In the genomic region with DNA sequence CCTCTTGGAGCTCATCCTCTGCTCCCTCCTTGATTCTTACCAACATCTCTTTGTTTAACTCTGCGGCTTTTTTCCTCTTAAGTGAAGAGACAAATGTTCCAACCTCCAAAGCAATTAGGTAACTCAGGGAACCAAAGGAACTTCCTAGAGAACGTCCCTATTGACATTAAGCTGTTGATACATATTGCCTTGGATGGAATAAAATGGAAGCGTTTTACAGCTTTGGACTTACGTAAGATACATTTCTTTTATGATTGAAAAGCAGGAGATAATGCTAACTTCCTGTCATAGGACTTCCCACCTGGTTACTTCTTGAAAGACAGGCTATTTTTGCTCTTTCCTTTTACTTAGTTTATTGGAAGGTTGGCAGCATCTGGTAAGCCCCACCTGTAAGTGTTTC, we compare ENCODE assay signal across 28 cellular contexts.
A peak's percentile ranks its signal among the peaks of the same experiment; 100 is the strongest.
DNase-seq lines count a peak whose midpoint lies in the region; ATAC-seq, FAIRE-seq and TF ChIP-seq lines count a peak whose summit lies in the region.
"Had no signal": no experiment of that assay in that cellular context is flagged by ENCODE, and none has a peak within 500 bp of the region (broad histone marks: within the 10 kb centered on the region; RNA-seq: fewer than 3 reads in every experiment).

No MANE protein-coding gene starts in this region.

- no peaks in the 10 kb centered on the region for H3K27me3 Mint-ChIP-seq in GM23338 (ENCODE audit: insufficient read depth, low read depth, poor library complexity)

- intact Hi-C loops in mucosa of descending colon (cut with DNase I, micrococcal nuclease) = no loop called here

- H3K18ac ChIP-seq in H1 (ENCODE audit: extremely low read depth, low read length) = no peak overlapping the region

- H3K4me2 ChIP-seq in GM23338 (no peak overlapping the region), H1 (ENCODE audit: insufficient read depth in 1 of 2, low read depth in 2 of 2, low read length in 2 of 2) (no peak overlapping the region)
- H3K4me2 ChIP-seq: BLaER1 had no signal

- H4K91ac ChIP-seq in H1 (replicated peaks; ENCODE audit: insufficient read length, low read length) = no peak overlapping the region

- POLR2A ChIA-PET in H1 (lab: Charles Lee; ENCODE audit: partially characterized antibody) = no interaction called here

- H3K9me3 ChIP-seq in H1 (ENCODE audit: insufficient read depth in 2 of 2, low read depth in 1 of 2, low read length in 1 of 2) = no peaks in the 10 kb centered on the region
- H3K9me3 ChIP-seq in mucosa of descending colon = no peaks in the 10 kb centered on the region
- H3K9me3 ChIP-seq: BE2C, BLaER1 had no signal

- no peak overlapping the region for H4K8ac ChIP-seq in H1 (ENCODE audit: extremely low read depth, insufficient read depth, low read length)

- CTCF ChIA-PET in H1 (lab: Charles Lee; ENCODE audit: partially characterized antibody) = interaction anchor here (1.7 kb wide), 1 partner anchor 30 kb away, joined by 4 read pairs; no protein-coding TSS in a partner anchor

- no peak overlapping the region for H2AK5ac ChIP-seq in H1 (ENCODE audit: low read depth, low read length)

- H3K27ac ChIP-seq in GM23338 (ENCODE audit: low read depth) = no peak overlapping the region
- H3K27ac ChIP-seq in H1 (ENCODE audit: low read depth, low read length) = no peak overlapping the region
- H3K27ac ChIP-seq: BLaER1 had no signal

- H3F3A ChIP-seq in GM23338 (replicated peaks; ENCODE audit: low read depth) = no peaks in the 10 kb centered on the region

- no peak overlapping the region for H2BK12ac ChIP-seq in H1 (ENCODE audit: low read depth, low read length)

- FAIRE-seq in GM19239 (lab: Jason Lieb, UNC) = peak; percentile 62
- no peak for FAIRE-seq in H1 (lab: Jason Lieb, UNC)
- FAIRE-seq: A204.1, GM12878, GM12892, GM18507 had no signal

- H3K79me2 ChIP-seq in GM23338 (replicated peaks; ENCODE audit: insufficient read depth) = no peaks in the 10 kb centered on the region
- H3K79me2 ChIP-seq in H1 (ENCODE audit: control insufficient read depth in 1 of 2, insufficient read depth in 2 of 2, low read length in 2 of 2) = no peaks in the 10 kb centered on the region

- H3K23ac ChIP-seq in H1 (ENCODE audit: insufficient read length) = no peak overlapping the region

- H3K9me2 ChIP-seq in GM23338 (ENCODE audit: insufficient read depth) = no peaks in the 10 kb centered on the region

- no peak overlapping the region for H3K4me3 Mint-ChIP-seq in GM23338
- H3K4me3 Mint-ChIP-seq: CD14-positive monocyte; CD4-positive, alpha-beta memory T cell; CD4-positive, CD25-positive, alpha-beta regulatory T cell; CD8-positive, alpha-beta memory T cell had no signal

- 89% methylated on average over 4 of the region's 4 CpGs; no CpG with 5 or more reads in 1 of the 2 experiments for WGBS in H1 (ENCODE audit: extremely low coverage in 1 of 2, insufficient coverage in 1 of 2, insufficient read length in 1 of 2, insufficient replicate concordance in 2 of 2, low coverage in 1 of 2, low lambda C conversion rate in 2 of 2, missing lambda C conversion rate in 1 of 2), 2 experiments

- no peak overlapping the region for H3K9ac ChIP-seq in H1 (replicated peaks in 1 of 4; ENCODE audit: extremely low read depth in 1 of 4, low read depth in 3 of 4, low read length in 3 of 4)
- H3K9ac ChIP-seq: BLaER1 had no signal

- H4K5ac ChIP-seq in H1 (ENCODE audit: insufficient read length, low read depth, low read length) = no peak overlapping the region

- no peak overlapping the region for H3K14ac ChIP-seq in H1 (ENCODE audit: insufficient read length)

- no peak for TF ChIP-seq RAD21 in H1 (IDR thresholded peaks at IDR 0.05 in 1 of 2, conservative IDR thresholded peaks at IDR 0.05 in 1 of 2; ENCODE audit: low read depth in 2 of 2, low read length in 2 of 2)

- no peak overlapping the region for H2AFZ ChIP-seq in GM23338
- 0 out of 2 replicates have a peak overlapping the region, but pooled peaks have one; percentile 88 for H2AFZ ChIP-seq in H1 (ENCODE audit: low read length)

- ATAC-seq in GM23338 (no peak), mucosa of descending colon (peak; percentile 85), GM21723 (IDR thresholded peaks at IDR 0.05; ENCODE audit: unreplicated experiment) (no peak), HG03097 (IDR thresholded peaks at IDR 0.05; ENCODE audit: low FRiP score, unreplicated experiment) (no peak)
- ATAC-seq: GM12878 had no signal

- H3K4me3 ChIP-seq in GM23338 = no peak overlapping the region
- H3K4me3 ChIP-seq in H1 (ENCODE audit: extremely low read depth in 1 of 4, insufficient read depth in 2 of 4, low read depth in 3 of 4, low read length in 4 of 4) = no peak overlapping the region
- no peak overlapping the region for H3K4me3 ChIP-seq in mucosa of descending colon
- H3K4me3 ChIP-seq: BLaER1, GM12878 had no signal

- no peak overlapping the region for H3K27ac Mint-ChIP-seq in GM23338
- H3K27ac Mint-ChIP-seq: CD14-positive monocyte; CD4-positive, alpha-beta memory T cell; CD4-positive, CD25-positive, alpha-beta regulatory T cell; CD8-positive, alpha-beta memory T cell had no signal

- no peak for TF ChIP-seq EP300 in H1 (IDR thresholded peaks at IDR 0.05; ENCODE audit: borderline replicate concordance in 1 of 2, low read depth in 2 of 2, low read length in 2 of 2)

- no peaks in the 10 kb centered on the region for H3K79me1 ChIP-seq in H1 (ENCODE audit: low read depth, low read length)

- H2BK120ac ChIP-seq in H1 (replicated peaks; ENCODE audit: low read depth, low read length) = no peak overlapping the region

- H3K36me3 ChIP-seq in GM23338 (ENCODE audit: insufficient read depth) (no peaks in the 10 kb centered on the region), H1 (ENCODE audit: control insufficient read depth in 2 of 4, insufficient read depth in 4 of 4, low read length in 3 of 4) (no peaks in the 10 kb centered on the region; a peak in 1 of 8 replicates), mucosa of descending colon (ENCODE audit: low read depth) (no peaks in the 10 kb centered on the region)
- H3K36me3 ChIP-seq: BE2C, BLaER1 had no signal

- H3K9me3 Mint-ChIP-seq in GM23338 = no peaks in the 10 kb centered on the region
- H3K9me3 Mint-ChIP-seq: CD14-positive monocyte; CD4-positive, alpha-beta memory T cell; CD8-positive, alpha-beta memory T cell had no signal

- no peaks in the 10 kb centered on the region for H3K23me2 ChIP-seq in H1 (ENCODE audit: low read depth, low read length)

- no peak overlapping the region for H2BK5ac ChIP-seq in H1 (ENCODE audit: low read depth, low read length)

- H3K4me1 Mint-ChIP-seq in GM23338 = peaks cover 9% of the 10 kb centered on the region; the same call in 2 of the 3 replicates
- H3K4me1 Mint-ChIP-seq: CD14-positive monocyte; CD8-positive, alpha-beta memory T cell had no signal

- no peak overlapping the region for H3K56ac ChIP-seq in H1 (replicated peaks; ENCODE audit: insufficient read length, low read depth, low read length)

- TF ChIP-seq CTCF in GM23338 (conservative IDR thresholded peaks at IDR 0.05; ENCODE audit: low read depth in 2 of 2) = no peak
- TF ChIP-seq CTCF in H1 (IDR thresholded peaks at IDR 0.05; ENCODE audit: control extremely low read depth in 1 of 3, insufficient read depth in 1 of 3, low read depth in 1 of 3, low read length in 3 of 3) = no peak
- no peak for TF ChIP-seq CTCF in mucosa of descending colon (IDR thresholded peaks at IDR 0.05)

- no peaks in the 10 kb centered on the region for H3K36me3 Mint-ChIP-seq in GM23338 (ENCODE audit: low read depth)
- H3K36me3 Mint-ChIP-seq: CD14-positive monocyte; CD4-positive, alpha-beta memory T cell; CD4-positive, CD25-positive, alpha-beta regulatory T cell; CD8-positive, alpha-beta memory T cell had no signal

- H2BK20ac ChIP-seq in H1 (ENCODE audit: low read length) = no peak overlapping the region

- no peaks in the 10 kb centered on the region for H4K20me1 ChIP-seq in GM23338 (replicated peaks; ENCODE audit: insufficient read depth)
- H4K20me1 ChIP-seq in H1 (replicated peaks in 1 of 2; ENCODE audit: control insufficient read depth in 1 of 2, insufficient read depth in 2 of 2, low read length in 2 of 2) = no peaks in the 10 kb centered on the region
- H4K20me1 ChIP-seq: BLaER1 had no signal

- no peak overlapping the region for H2BK15ac ChIP-seq in H1 (ENCODE audit: low read length)

- no peaks in the 10 kb centered on the region for H3K27me3 ChIP-seq in GM23338 (ENCODE audit: insufficient read depth)
- no peaks in the 10 kb centered on the region for H3K27me3 ChIP-seq in H1 (replicated peaks in 1 of 4; ENCODE audit: control insufficient read depth in 3 of 4, extremely low read depth in 1 of 4, insufficient read depth in 3 of 4, low read length in 3 of 4)
- H3K27me3 ChIP-seq: BE2C, BLaER1 had no signal

- H3K4ac ChIP-seq in H1 (replicated peaks; ENCODE audit: insufficient read length, low read depth, low read length) = no peak overlapping the region

- DNase-seq in GM19239 (ENCODE audit: insufficient read length, low spot score) (no peak), GM23338 (ENCODE audit: low spot score) (peak; percentile 11), H1 (ENCODE audit: low read depth in 1 of 2, low spot score in 2 of 2) (no peak), mucosa of descending colon (peak in 1 of 3 donors; percentile 3), T-helper 9 cell (no peak)
- DNase-seq: 8988T; ACHN; BE2C; C1 segment of cervical spinal cord; CD4-positive, alpha-beta memory T cell; CD4-positive, CD25-positive, alpha-beta regulatory T cell; CD8-positive, alpha-beta memory T cell; COR-L47; DMS 273 treated with DMSO at 0.1 percent for 48 hours; DMS153; DMS53; DMS79; DND-41; EL; GDM1 had no signal

- H3K4me1 ChIP-seq in GM23338 (ENCODE audit: insufficient read depth) = no peaks in the 10 kb centered on the region
- H3K4me1 ChIP-seq in H1 (replicated peaks in 1 of 4; ENCODE audit: control insufficient read depth in 3 of 4, insufficient read depth in 4 of 4, low read length in 3 of 4) = 0 out of 7 replicates have a peak, but pooled peaks cover 0 to 2% (median 0%) of the 10 kb centered on the region in 4 experiments
- no peaks in the 10 kb centered on the region for H3K4me1 ChIP-seq in mucosa of descending colon (ENCODE audit: low read depth)
- H3K4me1 ChIP-seq: BE2C, BLaER1 had no signal

- TF ChIP-seq POLR2A in H1 (IDR thresholded peaks at IDR 0.05; ENCODE audit: control extremely low read depth in 1 of 2, low read depth in 2 of 2, low read length in 2 of 2) = no peak

TF ChIP-seq in GM23338, 12 proteins besides CTCF, POLR2A, EP300 and RAD21 (continues in another document):
- TF ChIP-seq EZH2phosphoT487 (IDR thresholded peaks at IDR 0.05; ENCODE audit: unreplicated experiment) (no peak), STAT1 (IDR thresholded peaks at IDR 0.05; ENCODE audit: unreplicated experiment) (no peak), JUNB (IDR thresholded peaks at IDR 0.05; ENCODE audit: unreplicated experiment) (no peak), ZNF114 (CRISPR knock-in tag; IDR thresholded peaks at IDR 0.05) (no peak), ZNF331 (CRISPR knock-in tag; IDR thresholded peaks at IDR 0.05; ENCODE audit: low read depth) (no peak)

TF ChIP-seq in H1, 55 proteins besides CTCF, POLR2A, EP300 and RAD21 (continues in another document):
- TF ChIP-seq SP1 (IDR thresholded peaks at IDR 0.05; ENCODE audit: low read depth, low read length) (no peak), MAFK (IDR thresholded peaks at IDR 0.05; ENCODE audit: low read depth, low read length) (no peak), EGR1 (IDR thresholded peaks at IDR 0.05; ENCODE audit: borderline replicate concordance, low read depth, low read length) (no peak)
